In genomic region chr2:66390152-66390551, GRCh38 we compare ENCODE assay signal across 12 cellular contexts. TPM values are rescaled to one million over a fixed set of nuclear protein-coding genes. Genes with fewer than 3 reads are reported as not detected.
"Had no signal": no experiment of that assay in that cellular context is flagged by ENCODE, and none has a peak within 500 bp of the region (broad histone marks: within the 10 kb centered on the region; RNA-seq: fewer than 3 reads in every experiment).

No MANE protein-coding gene starts in this region.

- H3K4me3 ChIP-seq: gastroesophageal sphincter, right atrium auricular region, tibial artery had no signal

- H3K9ac ChIP-seq: parathyroid adenoma had no signal

- H3K4me1 ChIP-seq: parathyroid adenoma, right atrium auricular region, tibial artery had no signal

- H3K4me3 Mint-ChIP-seq: activated naive CD8-positive, alpha-beta T cell treated with anti-CD3 and anti-CD28 coated beads for 36 hours had no signal

- H3K27ac ChIP-seq: gastroesophageal sphincter, parathyroid adenoma, right atrium auricular region, tibial artery had no signal

- H3K36me3 Mint-ChIP-seq: activated naive CD8-positive, alpha-beta T cell treated with anti-CD3 and anti-CD28 coated beads for 36 hours had no signal

- H3K4me1 Mint-ChIP-seq: activated naive CD8-positive, alpha-beta T cell treated with anti-CD3 and anti-CD28 coated beads for 36 hours had no signal

- H3K36me3 ChIP-seq: gastroesophageal sphincter, right atrium auricular region, tibial artery had no signal

- DNase-seq: activated CD4-positive, alpha-beta T cell treated with anti-CD3 and anti-CD28 coated beads, Interleukin-2, amount 50 U/mL, for 4 hours; activated CD4-positive, CD25-positive, alpha-beta regulatory T cell treated with anti-CD3 and anti-CD28 coated beads, Interleukin-2, amount 50 U/mL, for 72 hours; activated gamma-delta T cell; activated naive CD8-positive, alpha-beta T cell treated with anti-CD3 and anti-CD28 coated beads for 36 hours; activated T-cell treated with anti-CD3 and anti-CD28 coated beads, Interleukin-2, amount 50 U/mL, for 1 hour; anterior cingulate cortex; kidney glomerular epithelial cell; tibial artery had no signal

- H3K9me3 ChIP-seq: gastroesophageal sphincter, right atrium auricular region, tibial artery had no signal

- H3K27me3 ChIP-seq: gastroesophageal sphincter, right atrium auricular region, tibial artery had no signal

- H3K27ac Mint-ChIP-seq: activated naive CD8-positive, alpha-beta T cell treated with anti-CD3 and anti-CD28 coated beads for 36 hours had no signal

RNA-seq across cellular contexts. Expression of gene MEIS1, which starts 44.8 kb away (rescaled TPM):
- total RNA-seq: activated naive CD8-positive, alpha-beta T cell treated with anti-CD3 and anti-CD28 coated beads for 36 hours; T-helper 2 cell treated with Interferon-gamma antibody and Interleukin-4, amounts not matched to agents 100 ng/mL and 5 ng/mL, for 36 hours had no signal
